Comparison of ENCODE assay signal across 15 cellular contexts in the genomic region with DNA sequence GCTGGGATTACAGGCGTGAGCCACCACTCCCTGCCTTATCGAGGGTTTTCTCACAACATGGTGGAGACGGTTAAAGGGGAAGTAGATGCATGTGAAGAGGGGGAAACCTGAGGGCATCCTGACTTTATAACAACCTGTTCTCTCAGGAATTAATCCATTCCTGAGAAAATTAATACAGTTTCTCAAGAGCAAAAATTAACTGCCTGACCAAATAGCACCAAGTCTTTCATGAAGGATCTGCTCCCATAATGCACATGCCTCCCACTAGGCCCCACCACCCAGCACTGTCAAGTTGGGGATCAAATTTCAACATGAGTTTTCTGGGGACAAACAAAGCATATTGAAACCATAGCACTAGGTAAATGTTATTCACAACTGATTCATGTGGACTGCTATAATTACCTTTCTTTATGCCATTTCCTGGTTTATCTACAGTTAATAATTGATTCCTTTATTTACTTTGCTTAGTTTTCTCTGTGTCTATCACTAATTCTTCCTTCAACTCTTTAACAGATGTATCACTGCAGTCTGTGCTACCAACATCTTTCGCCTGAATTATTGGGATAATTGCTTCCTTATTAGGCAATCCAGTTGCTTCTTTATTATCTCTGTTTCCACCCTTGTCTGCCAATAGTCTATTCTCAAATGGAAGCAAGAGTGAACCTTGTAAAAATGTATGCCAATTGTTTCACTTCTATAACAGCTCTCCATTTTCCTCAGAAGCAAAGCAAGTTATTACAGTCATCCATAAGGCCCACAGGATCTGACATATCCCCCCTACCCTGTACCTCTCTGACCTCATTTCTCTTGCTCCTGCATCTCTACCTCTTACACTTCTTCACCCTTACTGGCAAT. TPM values are rescaled to one million over a fixed set of nuclear protein-coding genes. Genes with fewer than 3 reads are reported as not detected.
DNase-seq lines count a peak whose midpoint lies in the region; ATAC-seq, FAIRE-seq and TF ChIP-seq lines count a peak whose summit lies in the region.
"Had no signal": no experiment of that assay in that cellular context is flagged by ENCODE, and none has a peak within 500 bp of the region (broad histone marks: within the 10 kb centered on the region; RNA-seq: fewer than 3 reads in every experiment).

No MANE protein-coding gene starts in this region.

- no TSS peak for BruUV-seq in PC-3 (replicated peaks; lab: Mats Ljungman, UMichigan)

- ATAC-seq in A549 (peak; percentile 92 to 93), PC-3 (peak; percentile 33; the same call in 1 of the 2 replicates)
- no peak for ATAC-seq in CD8-positive, alpha-beta T cell
- ATAC-seq: effector memory CD8-positive, alpha-beta T cell had no signal

- TF ChIP-seq POLR2A in A549 (IDR thresholded peaks at IDR 0.05; ENCODE audit: low read length) (no peak), lower leg skin (IDR thresholded peaks at IDR 0.05) (no peak)

- peaks cover 1% of the 10 kb centered on the region for H3K4me1 Mint-ChIP-seq in CD8-positive, alpha-beta T cell (ENCODE audit: low read depth)
- peaks cover 5% of the 10 kb centered on the region for H3K4me1 Mint-ChIP-seq in activated CD4-positive, alpha-beta T cell treated with anti-CD3 and anti-CD28 coated beads, Interleukin-2, amount 10 ng/mL, durations not matched to agents 24 days and 14 days

- H3K79me2 ChIP-seq in PC-3 (ENCODE audit: low read length) = no peaks in the 10 kb centered on the region

- POLR2A ChIA-PET in A549 (lab: Yijun Ruan, JAX) = no interaction called here
- POLR2A ChIA-PET in PC-3 (lab: Charles Lee; ENCODE audit: unreplicated experiment) = no interaction called here
- POLR2A ChIA-PET in CD8-positive, alpha-beta T cell (lab: Charles Lee) = no interaction called here

- peak; percentile 80 to 95 for DNase-seq in A549 (ENCODE audit: low read depth in 1 of 2, low spot score in 1 of 2)
- DNase-seq in HL-60 (ENCODE audit: low read depth in 1 of 2, low spot score in 1 of 2) = no peak
- peak; percentile 31 for DNase-seq in PC-3
- peak; percentile 21 for DNase-seq in left kidney (ENCODE audit: low read depth, low spot score)
- no peak for DNase-seq in lower leg skin (ENCODE audit: low spot score in 2 of 2)
- DNase-seq in CD8-positive, alpha-beta T cell = no peak
- DNase-seq in NCI-H524 treated with DMSO at 0.1 percent for 48 hours (lab: John Stamatoyannopoulos, UW) = no peak
- no peak for DNase-seq in activated CD4-positive, alpha-beta T cell treated with anti-CD3 and anti-CD28 coated beads, Interleukin-2, amount 10 ng/mL, durations not matched to agents 24 days and 14 days
- DNase-seq: DMS 273 treated with DMSO at 0.1 percent for 48 hours; effector memory CD8-positive, alpha-beta T cell; GM23248; KG1; Peyer's patch; stimulated activated CD4-positive, alpha-beta T cell treated with anti-CD3 and anti-CD28 coated beads, Interleukin-12 subunit alpha, Interleukin-12 subunit beta, amount 100 ng/mL, for 4 hours had no signal

- H3K4me3 ChIP-seq in A549 (no peak overlapping the region), HL-60 (replicated peaks; ENCODE audit: insufficient read depth, low read length) (no peak overlapping the region), PC-3 (ENCODE audit: low read length) (no peak overlapping the region), lower leg skin (ENCODE audit: low read depth, poor library complexity, severe bottlenecking) (no peak overlapping the region)
- no peak overlapping the region for H3K4me3 ChIP-seq in CD8-positive, alpha-beta T cell (ENCODE audit: low read depth, low read length)
- H3K4me3 ChIP-seq: GM23248, Peyer's patch had no signal

- H3K27me3 Mint-ChIP-seq in CD8-positive, alpha-beta T cell (ENCODE audit: low read depth) = no peaks in the 10 kb centered on the region
- H3K27me3 Mint-ChIP-seq in activated CD4-positive, alpha-beta T cell treated with anti-CD3 and anti-CD28 coated beads, Interleukin-2, amount 10 ng/mL, durations not matched to agents 24 days and 14 days = peaks cover 5% of the 10 kb centered on the region
- H3K27me3 Mint-ChIP-seq: effector memory CD8-positive, alpha-beta T cell had no signal

- H3K27me3 ChIP-seq in HL-60 (ENCODE audit: insufficient read depth, poor library complexity, severe bottlenecking) = no peaks in the 10 kb centered on the region
- H3K27me3 ChIP-seq in PC-3 (ENCODE audit: low read length) = no peaks in the 10 kb centered on the region
- no peaks in the 10 kb centered on the region for H3K27me3 ChIP-seq in CD8-positive, alpha-beta T cell (ENCODE audit: insufficient read depth, low read length)
- H3K27me3 ChIP-seq: Peyer's patch had no signal

- H4K20me1 ChIP-seq in PC-3 (ENCODE audit: low read length) = no peaks in the 10 kb centered on the region

- no peak overlapping the region for H3K27ac Mint-ChIP-seq in CD8-positive, alpha-beta T cell
- no peak overlapping the region for H3K27ac Mint-ChIP-seq in activated CD4-positive, alpha-beta T cell treated with anti-CD3 and anti-CD28 coated beads, Interleukin-2, amount 10 ng/mL, durations not matched to agents 24 days and 14 days
- H3K27ac Mint-ChIP-seq: activated naive CD4-positive, alpha-beta T cell treated with anti-CD3 and anti-CD28 coated beads, Interleukin-2, amount 50 U/mL, for 24 hours; effector memory CD8-positive, alpha-beta T cell had no signal

- TF ChIP-seq EP300 in A549 (IDR thresholded peaks at IDR 0.05) = peak; percentile 47 to 61; a peak in 2 of 5 replicates

- no peak overlapping the region for H3K4me3 Mint-ChIP-seq in CD8-positive, alpha-beta T cell
- H3K4me3 Mint-ChIP-seq in activated CD4-positive, alpha-beta T cell treated with anti-CD3 and anti-CD28 coated beads, Interleukin-2, amount 10 ng/mL, durations not matched to agents 24 days and 14 days = no peak overlapping the region
- H3K4me3 Mint-ChIP-seq: activated naive CD4-positive, alpha-beta T cell treated with anti-CD3 and anti-CD28 coated beads, Interleukin-2, amount 50 U/mL, for 24 hours; effector memory CD8-positive, alpha-beta T cell had no signal

- CTCF ChIA-PET in A549 (lab: Yijun Ruan, JAX) (interaction anchor here (1.1 kb wide), 1 partner anchor 32 kb away, joined by 4 read pairs; no protein-coding TSS in a partner anchor), PC-3 (lab: Charles Lee) (no interaction called here)
- CTCF ChIA-PET in CD8-positive, alpha-beta T cell (lab: Charles Lee) = no interaction called here

- H3K4me2 ChIP-seq in A549 (peak overlapping the region; percentile 55), PC-3 (ENCODE audit: low read length) (no peak overlapping the region)

- TF ChIP-seq RAD21 in A549 (conservative IDR thresholded peaks at IDR 0.05 in 1 of 2, IDR thresholded peaks at IDR 0.05 in 1 of 2) = peak in 1 of 2 experiments; percentile 16; a peak in 2 of 5 replicates

- no peak overlapping the region for H2AFZ ChIP-seq in PC-3 (ENCODE audit: low read length)
- H2AFZ ChIP-seq: GM23248 had no signal

- intact Hi-C loops in PC-3 (cut with micrococcal nuclease) = no loop called here
- intact Hi-C loops in lower leg skin (cut with DNase I; ENCODE audit: low total_unique reads) = no loop called here
- intact Hi-C loops in CD8-positive, alpha-beta T cell (cut with DNase I, micrococcal nuclease) = no loop called here
- intact Hi-C loops in activated CD4-positive, alpha-beta T cell treated with anti-CD3 and anti-CD28 coated beads, Interleukin-2, amount 10 ng/mL, durations not matched to agents 24 days and 14 days (cut with micrococcal nuclease) = no loop called here

- peak overlapping the region; percentile 88 to 93 for H3K27ac ChIP-seq in A549
- peak overlapping the region; percentile 19 for H3K27ac ChIP-seq in HL-60 (replicated peaks)
- peak overlapping the region; percentile 35 for H3K27ac ChIP-seq in PC-3 (ENCODE audit: low read length)
- H3K27ac ChIP-seq in CD8-positive, alpha-beta T cell (ENCODE audit: low read depth, low read length) = no peak overlapping the region
- H3K27ac ChIP-seq: GM23248 had no signal

- no peaks in the 10 kb centered on the region for H3K9me2 ChIP-seq in PC-3 (replicated peaks; ENCODE audit: low read length)

- H3F3A ChIP-seq in PC-3 (ENCODE audit: low read length, unreplicated experiment) = no peaks in the 10 kb centered on the region

- H3K36me3 Mint-ChIP-seq in CD8-positive, alpha-beta T cell = no peaks in the 10 kb centered on the region
- no peaks in the 10 kb centered on the region for H3K36me3 Mint-ChIP-seq in activated CD4-positive, alpha-beta T cell treated with anti-CD3 and anti-CD28 coated beads, Interleukin-2, amount 10 ng/mL, durations not matched to agents 24 days and 14 days (ENCODE audit: low read depth)
- H3K36me3 Mint-ChIP-seq: activated naive CD4-positive, alpha-beta T cell treated with anti-CD3 and anti-CD28 coated beads, Interleukin-2, amount 50 U/mL, for 24 hours had no signal

- FAIRE-seq in A549 (lab: Jason Lieb, UNC) = peak; percentile 87

- no peak overlapping the region for H3K9ac ChIP-seq in PC-3 (ENCODE audit: low read length)
- H3K9ac ChIP-seq: GM23248 had no signal

- H3K36me3 ChIP-seq in PC-3 (ENCODE audit: low read depth, low read length) = no peaks in the 10 kb centered on the region
- H3K36me3 ChIP-seq in CD8-positive, alpha-beta T cell (ENCODE audit: insufficient read depth, low read length) = no peaks in the 10 kb centered on the region
- H3K36me3 ChIP-seq: Peyer's patch had no signal

- no peaks in the 10 kb centered on the region for H3K9me3 Mint-ChIP-seq in CD8-positive, alpha-beta T cell
- H3K9me3 Mint-ChIP-seq in activated CD4-positive, alpha-beta T cell treated with anti-CD3 and anti-CD28 coated beads, Interleukin-2, amount 10 ng/mL, durations not matched to agents 24 days and 14 days = no peaks in the 10 kb centered on the region
- H3K9me3 Mint-ChIP-seq: activated naive CD4-positive, alpha-beta T cell treated with anti-CD3 and anti-CD28 coated beads, Interleukin-2, amount 50 U/mL, for 24 hours; effector memory CD8-positive, alpha-beta T cell had no signal

- no peak for TF ChIP-seq CTCF in A549 (IDR thresholded peaks at IDR 0.05)
- no peak for TF ChIP-seq CTCF in HL-60 (IDR thresholded peaks at IDR 0.05; ENCODE audit: insufficient read depth, low read length)
- no peak for TF ChIP-seq CTCF in PC-3 (conservative IDR thresholded peaks at IDR 0.05; ENCODE audit: low read depth, low read length)
- TF ChIP-seq CTCF in lower leg skin (IDR thresholded peaks at IDR 0.05) = no peak
- no peak for TF ChIP-seq CTCF in CD8-positive, alpha-beta T cell (IDR thresholded peaks at IDR 0.05)

- 5% methylated on average over 4 of the region's 4 CpGs for WGBS in A549 (ENCODE audit: missing lambda C conversion rate)
- WGBS in lower leg skin, 2 donors = 69 to 84% methylated on average over 4 of the region's 4 CpGs

- H3K4me1 ChIP-seq in A549 (peaks cover 36% of the 10 kb centered on the region), PC-3 (ENCODE audit: insufficient read depth, low read length) (peaks cover 7% of the 10 kb centered on the region; the same call in 1 of the 2 replicates)
- H3K4me1 ChIP-seq in CD8-positive, alpha-beta T cell (ENCODE audit: insufficient read depth, low read length) = no peaks in the 10 kb centered on the region
- H3K4me1 ChIP-seq: Peyer's patch had no signal

- H3K9me3 ChIP-seq in A549 = no peaks in the 10 kb centered on the region
- H3K9me3 ChIP-seq in PC-3 (ENCODE audit: low read length) = no peaks in the 10 kb centered on the region
- H3K9me3 ChIP-seq in CD8-positive, alpha-beta T cell (ENCODE audit: low read length) = no peaks in the 10 kb centered on the region
- H3K9me3 ChIP-seq: Peyer's patch had no signal

RNA-seq across cellular contexts. Expression of a gene that starts 12.9 kb away (rescaled TPM):
- polyA plus RNA-seq in A549 (2011; rRNA removed) = 58.6 and 61.3 TPM in 2 replicates
- polyA plus RNA-seq in A549 (2012; cell fraction: cytosol; rRNA removed) = 29.0 and 33.4 TPM in 2 replicates
- polyA plus RNA-seq in A549 (2012; cell fraction: nucleus; rRNA removed) = 17.6 and 24.1 TPM in 2 replicates
- 44.0 to 54.5 TPM (median 49.7 TPM) in 3 replicates for polyA plus RNA-seq in A549 (2017; fragmentation: RNase III; extraction: RNeasy Plus Mini Kit Qiagen cat#74134 plus additional on column Dnase treatment)
- 50.0 and 55.6 TPM in 2 replicates for polyA minus RNA-seq in A549 (2011; rRNA and poly(A)+ RNA removed)
- total RNA-seq in PC-3 (2014; rRNA removed) = 19.8 and 24.9 TPM in 2 replicates
- total RNA-seq in lower leg skin = 10 to 100 TPM; 36.8 to 54.6 (median 46.8) TPM
- 10 to 100 TPM in 1 of 2 experiments, 1 to 10 TPM in 1; 8.2 to 11.3 TPM for total RNA-seq in CD8-positive, alpha-beta T cell
- 36.1 and 40.7 TPM in 2 replicates for total RNA-seq in activated CD4-positive, alpha-beta T cell treated with anti-CD3 and anti-CD28 coated beads, Interleukin-2, amount 10 ng/mL, durations not matched to agents 24 days and 14 days

RNA-seq across cellular contexts. Expression of a gene that starts 53.1 kb away (rescaled TPM):
- polyA plus RNA-seq in A549 (2011; rRNA removed) (221 and 226 TPM in 2 replicates), A549 (2017; fragmentation: RNase III; extraction: RNeasy Plus Mini Kit Qiagen cat#74134 plus additional on column Dnase treatment) (40.3 to 44.0 TPM (median 42.2 TPM) in 3 replicates)
- 42.6 and 47.1 TPM in 2 replicates for polyA plus RNA-seq in A549 (2012; cell fraction: cytosol; rRNA removed)
- polyA plus RNA-seq in A549 (2012; cell fraction: nucleus; rRNA removed) = 40.7 and 48.6 TPM in 2 replicates
- 131 and 156 TPM in 2 replicates for polyA minus RNA-seq in A549 (2011; rRNA and poly(A)+ RNA removed)
- total RNA-seq in PC-3 (2014; rRNA removed) (16.4 and 21.5 TPM in 2 replicates), lower leg skin (10 to 100 TPM; 30.0 to 42.8 (median 34.1) TPM)
- total RNA-seq in CD8-positive, alpha-beta T cell = 1 to 10 TPM; 6.7 to 7.2 TPM
- total RNA-seq in activated CD4-positive, alpha-beta T cell treated with anti-CD3 and anti-CD28 coated beads, Interleukin-2, amount 10 ng/mL, durations not matched to agents 24 days and 14 days = 13.5 and 15.9 TPM in 2 replicates

Comparison
In these comparisons a context has a peak if more than half of its experiments do, and no peak if none do; other contexts are left out.
1. DNase-seq: peak in A549 (2 of 2), PC-3 (single experiment) and left kidney (single experiment); none in HL-60 (0 of 2), lower leg skin (0 of 2), CD8-positive, alpha-beta T cell (0 of 7), NCI-H524 treated with DMSO at 0.1 percent for 48 hours (single experiment) and activated CD4-positive, alpha-beta T cell treated with anti-CD3 and anti-CD28 coated beads, Interleukin-2, amount 10 ng/mL, durations not matched to agents 24 days and 14 days (single experiment).